ENCODE assay signal across 12 cellular contexts in genomic region chr2:18473241-18473841, GRCh38.
DNase-seq lines count a peak whose midpoint lies in the region; ATAC-seq, FAIRE-seq and TF ChIP-seq lines count a peak whose summit lies in the region.
"Had no signal": no experiment of that assay in that cellular context is flagged by ENCODE, and none has a peak within 500 bp of the region (broad histone marks: within the 10 kb centered on the region; RNA-seq: fewer than 3 reads in every experiment).

No MANE protein-coding gene starts in this region.

- POLR2A ChIA-PET in A673 (lab: Charles Lee; ENCODE audit: low non-redundant PET), result no interaction called here

- H2BK15ac ChIP-seq in mesendoderm (replicated peaks; ENCODE audit: low read depth), result no peak overlapping the region

- H2BK5ac ChIP-seq in mesendoderm (ENCODE audit: low read length), result no peak overlapping the region

- WGBS in mesendoderm (ENCODE audit: extremely low coverage, insufficient coverage, low lambda C conversion rate), result no CpG with 5 or more reads among the region's 6 CpGs

- no peaks in the 10 kb centered on the region for H3K9me3 ChIP-seq in A673 (ENCODE audit: low read depth, low read length, poor library complexity, severe bottlenecking)
- H3K9me3 ChIP-seq: BLaER1 treated with 17β-estradiol and CSF1 and Interleukin-3, amounts not matched to agents 10 nM and 100 nM had no signal

- no peak overlapping the region for H4K5ac ChIP-seq in mesendoderm (ENCODE audit: low read length)

- no peak overlapping the region for H3K4me2 ChIP-seq in mesendoderm (ENCODE audit: low read length)
- H3K4me2 ChIP-seq: BLaER1 treated with 17β-estradiol and CSF1 and Interleukin-3, amounts not matched to agents 10 nM and 100 nM had no signal

- in situ Hi-C loops in GM13976 (cut with MboI; ENCODE audit: low sequenced_read_pairs, unreplicated experiment), result no loop called here

- CTCF ChIA-PET in A673 (lab: Charles Lee), result no interaction called here

- no peaks in the 10 kb centered on the region for H3K36me3 ChIP-seq in A673 (ENCODE audit: insufficient read depth, low read length, poor library complexity, severe bottlenecking)
- H3K36me3 ChIP-seq in mesendoderm (ENCODE audit: control insufficient read depth, insufficient read depth, low read length), result no peaks in the 10 kb centered on the region
- H3K36me3 ChIP-seq: BLaER1 treated with 17β-estradiol and CSF1 and Interleukin-3, amounts not matched to agents 10 nM and 100 nM had no signal

- H3K27ac ChIP-seq in A673 (ENCODE audit: low read depth, low read length, poor library complexity, severe bottlenecking), result no peak overlapping the region
- H3K27ac ChIP-seq in coronary artery, result peak overlapping the region; percentile 14 to 71
- H3K27ac ChIP-seq in mesendoderm (ENCODE audit: low read depth, low read length), result no peak overlapping the region
- H3K27ac ChIP-seq: BLaER1 treated with 17β-estradiol and CSF1 and Interleukin-3, amounts not matched to agents 10 nM and 100 nM had no signal

- H3K9ac ChIP-seq in mesendoderm (ENCODE audit: low read length), result no peak overlapping the region
- H3K9ac ChIP-seq: BLaER1 treated with 17β-estradiol and CSF1 and Interleukin-3, amounts not matched to agents 10 nM and 100 nM had no signal

- no peaks in the 10 kb centered on the region for H3K79me1 ChIP-seq in mesendoderm (ENCODE audit: low read length)

- H3K27me3 ChIP-seq in A673 (replicated peaks; ENCODE audit: insufficient read depth, low read depth, low read length, poor library complexity) (no peaks in the 10 kb centered on the region), mesendoderm (ENCODE audit: insufficient read depth, low read length, poor library complexity) (no peaks in the 10 kb centered on the region)
- H3K27me3 ChIP-seq: BLaER1 treated with 17β-estradiol and CSF1 and Interleukin-3, amounts not matched to agents 10 nM and 100 nM had no signal

- H3K79me2 ChIP-seq in mesendoderm (ENCODE audit: control insufficient read depth, insufficient read depth, low read length), result no peaks in the 10 kb centered on the region

- no peak for TF ChIP-seq CTCF in A673 (conservative IDR thresholded peaks at IDR 0.05; ENCODE audit: low read depth, low read length)
- TF ChIP-seq CTCF in coronary artery (IDR thresholded peaks at IDR 0.05), result no peak
- TF ChIP-seq CTCF in GM13976 (IDR thresholded peaks at IDR 0.05; ENCODE audit: borderline replicate concordance, control extremely low read depth, extremely low read depth, insufficient read depth, missing control alignments), result no peak

- intact Hi-C loops in A673 (cut with micrococcal nuclease; ENCODE audit: unreplicated experiment), result no loop called here

- H3K4me3 ChIP-seq in A673 (ENCODE audit: low read depth, low read length, poor library complexity, severe bottlenecking), result no peak overlapping the region
- no peak overlapping the region for H3K4me3 ChIP-seq in coronary artery
- no peak overlapping the region for H3K4me3 ChIP-seq in mesendoderm (ENCODE audit: low read length)
- H3K4me3 ChIP-seq: BLaER1 treated with 17β-estradiol and CSF1 and Interleukin-3, amounts not matched to agents 10 nM and 100 nM had no signal

- H2BK120ac ChIP-seq in mesendoderm (ENCODE audit: low read depth, low read length), result no peak overlapping the region

- H3K23ac ChIP-seq in mesendoderm (ENCODE audit: low read length), result no peak overlapping the region

- H4K8ac ChIP-seq in mesendoderm (ENCODE audit: low read depth, low read length), result no peak overlapping the region

- H3K4me1 ChIP-seq in A673 (ENCODE audit: insufficient read depth, low read length, poor library complexity, severe bottlenecking) (no peaks in the 10 kb centered on the region), mesendoderm (ENCODE audit: control insufficient read depth, low read depth, low read length) (no peaks in the 10 kb centered on the region)
- H3K4me1 ChIP-seq: BLaER1 treated with 17β-estradiol and CSF1 and Interleukin-3, amounts not matched to agents 10 nM and 100 nM had no signal

- FAIRE-seq in HTR-8/SVneo (lab: Jason Lieb, UNC), result peak; percentile 70

- H2AK5ac ChIP-seq in mesendoderm (ENCODE audit: low read length), result no peak overlapping the region

- BruUV-seq in A673 (replicated peaks; lab: Mats Ljungman, UMichigan), result no TSS peak

- H3K4ac ChIP-seq in mesendoderm (ENCODE audit: low read depth, low read length), result no peak overlapping the region

- DNase-seq in A673 (ENCODE audit: low spot score), result peak; percentile 46
- peak; percentile 27 for DNase-seq in HTR-8/SVneo (ENCODE audit: insufficient read length, low spot score)
- DNase-seq in coronary artery (ENCODE audit: low spot score), result no peak
- peak; percentile 27 for DNase-seq in mesendoderm
- DNase-seq in GM13976 (ENCODE audit: low spot score), result no peak
- DNase-seq: activated CD4-positive, alpha-beta T cell treated with anti-CD3 and anti-CD28 coated beads for 36 hours; KG1; substantia nigra had no signal

- no peak overlapping the region for H3K56ac ChIP-seq in mesendoderm (ENCODE audit: low read length)

- no peak for ATAC-seq in GM21825 (IDR thresholded peaks at IDR 0.05; ENCODE audit: unreplicated experiment)
- ATAC-seq in HG03196 (IDR thresholded peaks at IDR 0.05; ENCODE audit: unreplicated experiment), result no peak
- ATAC-seq in HG03139 (IDR thresholded peaks at IDR 0.05; ENCODE audit: unreplicated experiment), result no peak
- ATAC-seq: activated CD4-positive, alpha-beta T cell treated with anti-CD3 and anti-CD28 coated beads for 36 hours had no signal

- no peak overlapping the region for H3K18ac ChIP-seq in mesendoderm (ENCODE audit: low read length)

Comparison
In these comparisons a context has a peak if more than half of its experiments do, and no peak if none do; other contexts are left out.
1. DNase-seq: peak in A673 (single experiment), HTR-8/SVneo (single experiment) and mesendoderm (single experiment); none in coronary artery (single experiment) and GM13976 (single experiment).
2. H3K27ac ChIP-seq: peak in coronary artery (2 of 2); none in A673 (single experiment) and mesendoderm (single experiment).